In genomic region chr15:84955089-84955848, GRCh38 we compare ENCODE assay signal across 8 cellular contexts. TPM values are rescaled to one million over a fixed set of nuclear protein-coding genes. Genes with fewer than 3 reads are reported as not detected.
DNase-seq lines count a peak whose midpoint lies in the region; ATAC-seq, FAIRE-seq and TF ChIP-seq lines count a peak whose summit lies in the region.

No MANE protein-coding gene starts in this region.

- peak; percentile 97 for ATAC-seq in RWPE2 (ENCODE audit: low read depth)
- ATAC-seq in HG02840 (IDR thresholded peaks at IDR 0.05; ENCODE audit: low FRiP score, unreplicated experiment) = no peak
- no peak for ATAC-seq in HG03442 (IDR thresholded peaks at IDR 0.05; ENCODE audit: unreplicated experiment)

- H3K36me3 ChIP-seq in RWPE2 (ENCODE audit: low read depth) = no peaks in the 10 kb centered on the region
- no peaks in the 10 kb centered on the region for H3K36me3 ChIP-seq in left ventricle myocardium inferior

- FAIRE-seq in D721Med (lab: Jason Lieb, UNC) = no peak

- H3K4me3 ChIP-seq in RWPE2 (ENCODE audit: severe bottlenecking) (peak overlapping the region; percentile 4), left ventricle myocardium inferior (peak overlapping the region; percentile 55)

- intact Hi-C loops in left ventricle myocardium inferior (cut with micrococcal nuclease) = loop anchor here (5.0 kb wide), 1 partner anchor 87 kb away; no protein-coding TSS in a partner anchor

- no peak overlapping the region for H3K27ac ChIP-seq in RWPE2 (ENCODE audit: poor library complexity, severe bottlenecking)
- no peak overlapping the region for H3K27ac ChIP-seq in left ventricle myocardium inferior (replicated peaks)

- TF ChIP-seq CTCF in D721Med (IDR thresholded peaks at IDR 0.05; ENCODE audit: insufficient read depth, missing control alignments) (peak; percentile 71), RWPE2 (IDR thresholded peaks at IDR 0.05; ENCODE audit: poor library complexity, severe bottlenecking) (peak; percentile 98), left ventricle myocardium inferior (IDR thresholded peaks at IDR 0.05; ENCODE audit: borderline replicate concordance) (peak; percentile 95)

- DNase-seq in D721Med (ENCODE audit: insufficient read length, low spot score) = no peak
- peak; percentile 76 for DNase-seq in HPDE6-E6E7 (ENCODE audit: extremely low spot score)
- DNase-seq in RWPE2 (ENCODE audit: low spot score) = peak; percentile 82
- peak; percentile 67 for DNase-seq in amniotic epithelial cell (ENCODE audit: low read depth)
- DNase-seq in left ventricle myocardium inferior = peak; percentile 68
- peak; percentile 79 for DNase-seq in putamen (ENCODE audit: low spot score)

- H3K27me3 ChIP-seq in RWPE2 (ENCODE audit: insufficient read depth, poor library complexity, severe bottlenecking) (no peaks in the 10 kb centered on the region), left ventricle myocardium inferior (ENCODE audit: low read depth) (no peaks in the 10 kb centered on the region)

- H3K4me1 ChIP-seq in RWPE2 (ENCODE audit: insufficient read depth, poor library complexity, severe bottlenecking) (peaks cover 6% of the 10 kb centered on the region), left ventricle myocardium inferior (peaks cover 13% of the 10 kb centered on the region)

- H3K9me3 ChIP-seq in RWPE2 (ENCODE audit: severe bottlenecking) (no peaks in the 10 kb centered on the region), left ventricle myocardium inferior (replicated peaks) (no peaks in the 10 kb centered on the region)

RNA-seq across cellular contexts. Expression of gene PDE8A, which starts 26.4 kb away (rescaled TPM):
- 17.8 TPM for total RNA-seq in left ventricle myocardium inferior
